Comparison of ENCODE assay signal across 11 cellular contexts in the genomic region with DNA sequence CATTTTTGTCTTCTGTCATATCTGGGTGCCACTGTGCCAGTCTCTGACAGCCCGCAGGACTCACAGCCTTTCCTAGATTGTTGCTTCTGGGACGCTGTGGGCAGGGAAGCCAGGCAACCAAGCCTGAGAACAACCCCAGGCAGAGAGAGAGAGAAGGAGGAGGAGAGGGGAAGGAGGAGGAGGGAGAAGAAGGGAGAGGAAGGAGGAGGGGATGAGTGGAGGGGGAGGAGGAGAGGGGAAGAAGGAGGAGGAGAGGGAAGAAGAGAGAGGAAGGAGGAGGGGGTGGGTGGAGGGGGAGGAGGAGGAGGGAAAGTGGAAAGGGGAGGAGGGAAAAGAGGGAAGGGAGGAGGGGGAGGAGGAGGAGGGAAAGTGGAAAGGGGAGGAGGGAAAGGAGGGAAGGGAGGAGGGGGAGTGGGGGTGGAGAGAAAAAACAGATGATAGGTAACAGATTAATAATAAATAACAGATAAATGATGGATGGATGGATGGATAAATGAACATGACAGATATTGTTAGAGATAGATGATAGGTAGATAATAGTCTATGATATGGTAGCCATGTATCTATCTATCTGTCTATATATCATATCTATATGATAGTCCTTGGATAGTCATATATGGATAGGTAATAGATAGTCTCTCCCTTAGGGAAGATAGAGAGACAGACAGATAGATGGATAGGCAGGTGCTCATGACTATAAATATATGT. TPM values are rescaled to one million over a fixed set of nuclear protein-coding genes. Genes with fewer than 3 reads are reported as not detected.
"Had no signal": no experiment of that assay in that cellular context is flagged by ENCODE, and none has a peak within 500 bp of the region (broad histone marks: within the 10 kb centered on the region; RNA-seq: fewer than 3 reads in every experiment).

No MANE protein-coding gene starts in this region.

- H3K4me3 ChIP-seq: GM23248 had no signal

- H3K4me2 ChIP-seq: KMS-11 had no signal

- FAIRE-seq: HTR-8/SVneo had no signal

- H3K9ac ChIP-seq: GM23248, KMS-11 had no signal

- H3K27ac ChIP-seq: GM23248, KMS-11 had no signal

- H2AFZ ChIP-seq: GM23248 had no signal

- DNase-seq: GM23248, H7, HCEC 1CT, HFFc6, IMR-90, Karpas-422, KBM-7 had no signal

RNA-seq across cellular contexts. Expression of a gene that starts 29.3 kb away (rescaled TPM):
- total RNA-seq: GM23248, HFFc6, HT-29, IMR-90, LHCN-M2 had no signal
- polyA plus RNA-seq: GM23248, IMR-90 had no signal
